9 cellular contexts compared by ENCODE assay signal in the genomic region with DNA sequence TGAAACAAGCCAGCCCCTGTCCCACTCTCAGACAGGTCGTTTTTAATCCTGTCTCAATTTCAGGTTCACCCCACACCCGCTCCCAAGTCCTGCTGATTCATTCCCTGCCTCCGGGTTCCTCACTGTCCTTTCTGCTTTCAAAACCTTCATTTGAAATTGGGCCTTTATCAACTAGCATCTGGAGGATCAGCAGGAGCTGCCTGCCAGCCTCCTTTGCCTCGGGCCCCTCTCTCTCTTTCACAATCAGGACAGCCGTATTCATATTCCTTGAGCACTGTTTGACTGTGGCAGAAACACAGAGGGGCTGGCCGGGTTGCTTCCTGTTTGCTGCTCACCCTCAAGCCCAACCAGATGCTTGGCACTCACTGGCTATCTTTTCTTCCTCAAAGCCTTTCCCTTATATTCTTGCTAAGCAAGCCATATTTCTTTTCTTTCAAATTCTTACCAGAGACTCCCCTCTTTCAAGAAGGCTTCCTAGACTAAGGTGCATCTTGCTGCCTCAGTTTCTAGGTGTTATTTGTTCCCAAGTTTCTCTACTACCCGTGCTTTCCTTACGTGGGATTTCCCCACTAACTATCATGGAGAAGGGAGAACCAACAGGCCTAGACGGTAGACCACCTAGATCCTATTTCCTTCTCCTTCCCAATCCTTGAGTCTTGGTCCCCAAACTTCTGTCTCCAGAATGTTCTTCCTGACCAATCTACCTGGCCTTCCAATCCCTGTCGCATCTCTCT. TPM values are rescaled to one million over a fixed set of nuclear protein-coding genes. Genes with fewer than 3 reads are reported as not detected.
A peak's percentile ranks its signal among the peaks of the same experiment; 100 is the strongest.
DNase-seq lines count a peak whose midpoint lies in the region; ATAC-seq and TF ChIP-seq lines count a peak whose summit lies in the region.
"Had no signal": no experiment of that assay in that cellular context is flagged by ENCODE, and none has a peak within 500 bp of the region (broad histone marks: within the 10 kb centered on the region; RNA-seq: fewer than 3 reads in every experiment).

No MANE protein-coding gene starts in this region.

- H3K27me3 ChIP-seq in NT2/D1 (ENCODE audit: insufficient read depth, insufficient read length) (no peaks in the 10 kb centered on the region), dorsolateral prefrontal cortex (peaks cover 0 to 21% (median 3%) of the 10 kb centered on the region in 45 donors), osteoblast (ENCODE audit: insufficient read depth, low read length) (no peaks in the 10 kb centered on the region)

- H3K36me3 ChIP-seq in NT2/D1 (ENCODE audit: insufficient read depth, insufficient read length, low read length) (peaks cover 14% of the 10 kb centered on the region), osteoblast (ENCODE audit: insufficient read depth, low read length) (no peaks in the 10 kb centered on the region)
- H3K36me3 ChIP-seq: upper lobe of left lung had no signal

- H4K20me1 ChIP-seq in osteoblast (ENCODE audit: insufficient read depth, low read length) = no peaks in the 10 kb centered on the region

- DNase-seq in GDM1 (lab: John Stamatoyannopoulos, UW) (peak; percentile 49), NT2/D1 (ENCODE audit: low read depth, low spot score) (peak; percentile 57), dorsolateral prefrontal cortex (peak in 4 of 10 donors; percentile 34 to 48 (median 43)), osteoblast (ENCODE audit: insufficient read length, low spot score, missing footprints) (peak; percentile 80), HEK293T (ENCODE audit: extremely low spot score) (no peak)
- no peak for DNase-seq in activated CD4-positive, alpha-beta T cell treated with anti-CD3 and anti-CD28 coated beads, Interleukin-2, amount 50 U/mL, for 4 hours
- DNase-seq in stimulated activated CD4-positive, alpha-beta T cell treated with anti-CD3 and anti-CD28 coated beads, Interleukin-2, amount 100 ng/mL, for 48 hours = no peak

- intact Hi-C loops in dorsolateral prefrontal cortex (cut with DNase I) = no loop called here

- POLR2A ChIA-PET in HEK293T (lab: Yijun Ruan, JAX) = no interaction called here

- TF ChIP-seq CTCF in dorsolateral prefrontal cortex (IDR thresholded peaks at IDR 0.05 in 54 of 56, conservative IDR thresholded peaks at IDR 0.05 in 2 of 56; ENCODE audit: low read depth in 1 of 56, partially characterized antibody in 56 of 56) (no peak), osteoblast (IDR thresholded peaks at IDR 0.05; ENCODE audit: extremely low read depth, low read depth, low read length) (no peak)

- ATAC-seq in GM21576 (IDR thresholded peaks at IDR 0.05; ENCODE audit: unreplicated experiment) = no peak

- H3K79me2 ChIP-seq in osteoblast (ENCODE audit: insufficient read depth, low read length) = no peaks in the 10 kb centered on the region

- H3K27ac ChIP-seq in dorsolateral prefrontal cortex (peak overlapping the region in 58 of 59 donors; percentile 41 to 97 (median 90)), osteoblast (ENCODE audit: low read depth, low read length) (no peak overlapping the region)
- H3K27ac ChIP-seq: upper lobe of left lung had no signal

- H3K4me1 ChIP-seq in NT2/D1 (ENCODE audit: insufficient read depth, insufficient read length) = peaks cover 23% of the 10 kb centered on the region
- peaks cover 21% of the 10 kb centered on the region for H3K4me1 ChIP-seq in osteoblast (ENCODE audit: insufficient read depth, low read length)

- H2AFZ ChIP-seq in osteoblast (ENCODE audit: low read length) = peak overlapping the region; percentile 69

- H3K4me2 ChIP-seq in osteoblast (ENCODE audit: insufficient read depth, low read length) = no peak overlapping the region

- H3K9ac ChIP-seq in NT2/D1 (ENCODE audit: insufficient read length, low read depth) = peak overlapping the region; percentile 66

- H3K9me3 ChIP-seq in NT2/D1 (ENCODE audit: insufficient read depth, low read length) (no peaks in the 10 kb centered on the region), osteoblast (ENCODE audit: low read depth, low read length) (no peaks in the 10 kb centered on the region)
- H3K9me3 ChIP-seq: upper lobe of left lung had no signal

- CTCF ChIA-PET in HEK293T (lab: Yijun Ruan, JAX) = interaction anchor here (1.0 kb wide), 1 partner anchor 17 kb away, joined by 4 read pairs; no protein-coding TSS in a partner anchor

- H3K4me3 ChIP-seq in NT2/D1 (ENCODE audit: insufficient read length, low read depth) = no peak overlapping the region
- H3K4me3 ChIP-seq in dorsolateral prefrontal cortex = peak overlapping the region in 1 of 59 donors; percentile 3
- no peak overlapping the region for H3K4me3 ChIP-seq in osteoblast (ENCODE audit: insufficient read depth, low read length)
- H3K4me3 ChIP-seq: upper lobe of left lung had no signal

TF ChIP-seq in HEK293T, 16 proteins besides CTCF, POLR2A, EP300 and RAD21:
- TF ChIP-seq BHLHE40 (IDR thresholded peaks at IDR 0.05; ENCODE audit: borderline replicate concordance) (no peak), FOXM1 (IDR thresholded peaks at IDR 0.05; ENCODE audit: borderline replicate concordance) (no peak), LEF1 (IDR thresholded peaks at IDR 0.05; ENCODE audit: borderline replicate concordance) (no peak), NFRKB (IDR thresholded peaks at IDR 0.05) (no peak), ZNF384 (IDR thresholded peaks at IDR 0.05) (no peak), CTBP1 (IDR thresholded peaks at IDR 0.05; ENCODE audit: borderline replicate concordance) (no peak), SP1 (IDR thresholded peaks at IDR 0.05) (no peak)

RNA-seq across cellular contexts. Expression of gene GALNT6, which starts 3.0 kb away (rescaled TPM):
- total RNA-seq in dorsolateral prefrontal cortex (100 to 1,000 TPM in 1 of 120 experiments, 10 to 100 TPM in 91, 1 to 10 TPM in 28; 3.0 to 100 (median 19.1) TPM), osteoblast (7.1 and 9.8 TPM in 2 replicates)

RNA-seq across cellular contexts. Expression of gene SLC4A8, which starts 36.4 kb away (rescaled TPM):
- total RNA-seq in dorsolateral prefrontal cortex (100 to 1,000 TPM in 73 of 120 experiments, 10 to 100 TPM in 47; 45.6 to 158 (median 109) TPM), osteoblast (1.2 and 2.9 TPM in 2 replicates)

RNA-seq across cellular contexts. Expression of gene CELA1, which starts 41.8 kb away (rescaled TPM):
- total RNA-seq in dorsolateral prefrontal cortex (1 to 10 TPM in 1 of 120 experiments, not detected in 119; 1.0 TPM), osteoblast (not detected in 2 replicates)
- total RNA-seq: upper lobe of left lung had no signal

Comparison
In these comparisons a context has a peak if more than half of its experiments do, and no peak if none do; other contexts are left out.
1. DNase-seq: peak in GDM1 (single experiment), NT2/D1 (single experiment) and osteoblast (single experiment); none in activated CD4-positive, alpha-beta T cell treated with anti-CD3 and anti-CD28 coated beads, Interleukin-2, amount 50 U/mL, for 4 hours (0 of 2), HEK293T (single experiment) and stimulated activated CD4-positive, alpha-beta T cell treated with anti-CD3 and anti-CD28 coated beads, Interleukin-2, amount 100 ng/mL, for 48 hours (0 of 2).
2. RNA of gene SLC4A8, which starts 36.4 kb away (total RNA-seq): 45.6 to 158 TPM in dorsolateral prefrontal cortex; 1.2 to 2.9 TPM in osteoblast; every median in the first group is over 10 times any median in the second.